In genomic region chr16:50458694-50459271, GRCh38 we compare ENCODE assay signal across 15 cellular contexts.
A peak's percentile ranks its signal among the peaks of the same experiment; 100 is the strongest.
DNase-seq lines count a peak whose midpoint lies in the region; ATAC-seq lines count a peak whose summit lies in the region.
"Had no signal": no experiment of that assay in that cellular context is flagged by ENCODE, and none has a peak within 500 bp of the region (broad histone marks: within the 10 kb centered on the region; RNA-seq: fewer than 3 reads in every experiment).

No MANE protein-coding gene starts in this region.

- ATAC-seq in HG03045 (IDR thresholded peaks at IDR 0.05; ENCODE audit: unreplicated experiment) (no peak), GM21619 (IDR thresholded peaks at IDR 0.05; ENCODE audit: unreplicated experiment) (no peak)
- ATAC-seq: activated naive CD8-positive, alpha-beta T cell treated with anti-CD3 and anti-CD28 coated beads, Interleukin-2, amount 50 U/mL, for 24 hours; stimulated activated effector memory CD8-positive, alpha-beta T cell treated with anti-CD3 and anti-CD28 coated beads, Interleukin-12 subunit alpha, Interleukin-12 subunit beta, amount 100 ng/mL, for 72 hours had no signal

- DNase-seq in COR-L47 (lab: John Stamatoyannopoulos, UW) (peak; percentile 17), NCI-H146 (lab: John Stamatoyannopoulos, UW) (peak; percentile 67), NCI-H748 treated with DMSO at 0.1 percent for 48 hours (lab: John Stamatoyannopoulos, UW) (peak; percentile 12), iPS-NIHi7 (ENCODE audit: extremely low spot score) (peak; percentile 22), C1 segment of cervical spinal cord (lab: John Stamatoyannopoulos, UW) (no peak), HT-29 (ENCODE audit: low spot score) (no peak)
- DNase-seq: ACHN; activated naive CD8-positive, alpha-beta T cell treated with anti-CD3 and anti-CD28 coated beads, Interleukin-2, amount 50 U/mL, for 24 hours; nucleus accumbens; retina; T-helper 2 cell; thyroid gland had no signal

Comparison
In these comparisons a context has a peak if more than half of its experiments do, and no peak if none do; other contexts are left out.
1. DNase-seq: peak in COR-L47 (single experiment), NCI-H146 (single experiment), NCI-H748 treated with DMSO at 0.1 percent for 48 hours (single experiment) and iPS-NIHi7 (single experiment); none in C1 segment of cervical spinal cord (0 of 14) and HT-29 (single experiment).